1 cellular context compared by ENCODE assay signal in the genomic region with DNA sequence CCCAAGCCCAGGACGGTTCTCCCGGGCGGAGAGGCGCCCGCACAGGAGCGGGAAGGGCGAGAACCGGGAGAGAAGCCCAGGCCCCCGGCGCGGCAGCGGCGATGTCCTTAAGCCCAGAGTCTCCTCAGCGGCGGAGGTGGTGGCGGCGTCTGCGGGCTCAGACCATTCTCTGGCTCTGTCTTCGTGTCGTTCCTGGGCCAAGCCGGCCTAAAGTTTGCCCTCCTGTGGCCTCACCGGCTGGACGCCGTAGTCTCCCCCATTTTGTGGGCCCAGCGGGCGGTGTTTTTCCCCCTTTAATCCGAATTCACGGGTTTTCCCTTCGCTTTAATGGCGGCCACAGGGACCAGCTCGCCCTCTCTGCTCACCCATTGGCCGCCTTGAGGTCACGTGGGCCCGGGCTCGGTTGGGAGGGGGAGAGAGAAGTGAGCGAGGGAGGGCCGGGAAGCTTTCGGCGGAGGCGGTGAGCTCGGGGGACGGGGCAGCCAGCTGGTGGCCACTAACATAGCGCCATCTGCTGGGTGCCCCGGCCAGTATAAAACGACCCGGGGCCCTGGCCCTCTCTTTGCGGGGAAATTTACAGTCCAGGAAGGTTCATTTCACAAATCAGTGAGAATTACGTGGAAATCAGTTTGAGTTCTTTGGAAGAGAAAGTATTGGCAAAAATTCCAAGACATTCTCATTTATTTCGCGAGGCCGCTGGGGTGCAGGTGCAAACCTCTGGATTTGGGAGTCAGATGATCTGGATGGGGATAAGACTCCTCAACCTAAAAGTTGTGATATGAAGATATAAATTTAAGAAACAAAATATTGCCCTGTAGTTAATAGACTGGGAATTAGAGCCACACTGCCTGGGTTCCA.
TF ChIP-seq lines count a peak whose summit lies in the region.

No MANE protein-coding gene starts in this region.

TF ChIP-seq in HepG2, 621 proteins besides CTCF, POLR2A, EP300 and RAD21 (continued from another document and continues in another):
- TF ChIP-seq, protein P1, sequence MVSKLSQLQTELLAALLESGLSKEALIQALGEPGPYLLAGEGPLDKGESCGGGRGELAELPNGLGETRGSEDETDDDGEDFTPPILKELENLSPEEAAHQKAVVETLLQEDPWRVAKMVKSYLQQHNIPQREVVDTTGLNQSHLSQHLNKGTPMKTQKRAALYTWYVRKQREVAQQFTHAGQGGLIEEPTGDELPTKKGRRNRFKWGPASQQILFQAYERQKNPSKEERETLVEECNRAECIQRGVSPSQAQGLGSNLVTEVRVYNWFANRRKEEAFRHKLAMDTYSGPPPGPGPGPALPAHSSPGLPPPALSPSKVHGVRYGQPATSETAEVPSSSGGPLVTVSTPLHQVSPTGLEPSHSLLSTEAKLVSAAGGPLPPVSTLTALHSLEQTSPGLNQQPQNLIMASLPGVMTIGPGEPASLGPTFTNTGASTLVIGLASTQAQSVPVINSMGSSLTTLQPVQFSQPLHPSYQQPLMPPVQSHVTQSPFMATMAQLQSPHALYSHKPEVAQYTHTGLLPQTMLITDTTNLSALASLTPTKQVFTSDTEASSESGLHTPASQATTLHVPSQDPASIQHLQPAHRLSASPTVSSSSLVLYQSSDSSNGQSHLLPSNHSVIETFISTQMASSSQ (IDR thresholded peaks at IDR 0.05; ENCODE audit: low read depth): no peak
- TF ChIP-seq, protein P1 (CRISPR knock-in tag; IDR thresholded peaks at IDR 0.05; ENCODE audit: borderline replicate concordance): peak; percentile 73; the same call in 1 of the 2 replicates
- TF ChIP-seq MAF1 (CRISPR knock-in tag; IDR thresholded peaks at IDR 0.05; ENCODE audit: borderline replicate concordance) (no peak), SP4 (CRISPR knock-in tag; IDR thresholded peaks at IDR 0.05) (no peak), DNMT1 (CRISPR knock-in tag; IDR thresholded peaks at IDR 0.05) (peak; percentile 76; the same call in 1 of the 2 replicates), REPIN1 (CRISPR knock-in tag; IDR thresholded peaks at IDR 0.05; ENCODE audit: borderline replicate concordance, low read depth) (no peak; the same call in 1 of the 2 replicates), NPAS2 (CRISPR knock-in tag; IDR thresholded peaks at IDR 0.05; ENCODE audit: borderline replicate concordance) (no peak), SRSF4 (IDR thresholded peaks at IDR 0.05; ENCODE audit: low read depth, low read length, poor library complexity, severe bottlenecking) (no peak), RFXAP (CRISPR knock-in tag; IDR thresholded peaks at IDR 0.05; ENCODE audit: borderline replicate concordance) (peak; percentile 66), SAP130 (CRISPR knock-in tag; IDR thresholded peaks at IDR 0.05; ENCODE audit: low read depth) (peak; percentile 72), GPN1 (CRISPR knock-in tag; IDR thresholded peaks at IDR 0.05; ENCODE audit: borderline replicate concordance) (no peak; the same call in 1 of the 2 replicates), HNRNPK (IDR thresholded peaks at IDR 0.05; ENCODE audit: low read depth, low read length, poor library complexity, severe bottlenecking) (peak; percentile 52), ZNF569 (CRISPR knock-in tag; IDR thresholded peaks at IDR 0.05; ENCODE audit: borderline replicate concordance) (no peak), GATA4 (IDR thresholded peaks at IDR 0.05; ENCODE audit: borderline replicate concordance, low read depth) (peak; percentile 39; the same call in 1 of the 2 replicates), ZNF780A (CRISPR knock-in tag; IDR thresholded peaks at IDR 0.05) (no peak), GZF1 (CRISPR knock-in tag; IDR thresholded peaks at IDR 0.05) (no peak), ISL2 (CRISPR knock-in tag; IDR thresholded peaks at IDR 0.05) (peak; percentile 59), YEATS2 (CRISPR knock-in tag; IDR thresholded peaks at IDR 0.05; ENCODE audit: borderline replicate concordance) (peak; percentile 30; the same call in 1 of the 2 replicates), SP2 (CRISPR knock-in tag; IDR thresholded peaks at IDR 0.05) (no peak), SRSF9 (IDR thresholded peaks at IDR 0.05; ENCODE audit: borderline replicate concordance, insufficient read depth, low read depth, low read length, poor library complexity, severe bottlenecking) (no peak), SMARCE1 (IDR thresholded peaks at IDR 0.05; ENCODE audit: borderline replicate concordance) (no peak), DR1 (CRISPR knock-in tag; IDR thresholded peaks at IDR 0.05) (no peak; the same call in 1 of the 2 replicates), HNRNPLL (IDR thresholded peaks at IDR 0.05; ENCODE audit: low read depth, low read length, poor library complexity, severe bottlenecking) (peak; percentile 78), HNF4A (CRISPR knock-in tag; IDR thresholded peaks at IDR 0.05) (0 out of 2 replicates have a peak, but pooled peaks have one; percentile 2), RELA (CRISPR knock-in tag; IDR thresholded peaks at IDR 0.05) (0 out of 2 replicates have a peak, but pooled peaks have one; percentile 48), PHF5A (CRISPR knock-in tag; IDR thresholded peaks at IDR 0.05; ENCODE audit: low read depth, unreplicated experiment) (no peak), FOXC1 (CRISPR knock-in tag; IDR thresholded peaks at IDR 0.05; ENCODE audit: borderline replicate concordance) (peak; percentile 84), MEIS1 (CRISPR knock-in tag; IDR thresholded peaks at IDR 0.05; ENCODE audit: borderline replicate concordance) (peak; percentile 80; the same call in 1 of the 2 replicates), KLF11 (CRISPR knock-in tag; IDR thresholded peaks at IDR 0.05) (0 out of 2 replicates have a peak, but pooled peaks have one; percentile 41), ZNF20 (CRISPR knock-in tag; IDR thresholded peaks at IDR 0.05) (0 out of 2 replicates have a peak, but pooled peaks have one; percentile 36), ZBTB1 (CRISPR knock-in tag; IDR thresholded peaks at IDR 0.05; ENCODE audit: borderline replicate concordance) (no peak), SIN3B (IDR thresholded peaks at IDR 0.05; ENCODE audit: low read length) (peak; percentile 27), RORA (CRISPR knock-in tag; IDR thresholded peaks at IDR 0.05) (no peak), ARHGAP35 (CRISPR knock-in tag; IDR thresholded peaks at IDR 0.05; ENCODE audit: borderline replicate concordance) (peak; percentile 76; the same call in 1 of the 2 replicates), ZNF660 (CRISPR knock-in tag; IDR thresholded peaks at IDR 0.05; ENCODE audit: borderline replicate concordance, low read depth) (no peak; the same call in 1 of the 2 replicates), ATF1 (CRISPR knock-in tag; IDR thresholded peaks at IDR 0.05) (no peak), JUNB (CRISPR knock-in tag; IDR thresholded peaks at IDR 0.05; ENCODE audit: borderline replicate concordance) (no peak; the same call in 1 of the 2 replicates), TMF1 (CRISPR knock-in tag; IDR thresholded peaks at IDR 0.05; ENCODE audit: low read depth) (no peak), ETV5 (CRISPR knock-in tag; IDR thresholded peaks at IDR 0.05; ENCODE audit: borderline replicate concordance) (peak; percentile 24; the same call in 1 of the 2 replicates), ZNF75D (CRISPR knock-in tag; IDR thresholded peaks at IDR 0.05; ENCODE audit: borderline replicate concordance) (no peak), ZNF30 (CRISPR knock-in tag; IDR thresholded peaks at IDR 0.05) (0 out of 2 replicates have a peak, but pooled peaks have one; percentile 16), FIP1L1 (IDR thresholded peaks at IDR 0.05; ENCODE audit: borderline replicate concordance, insufficient read depth, low read depth, low read length) (no peak), ZNF891 (CRISPR knock-in tag; IDR thresholded peaks at IDR 0.05) (peak; percentile 98)
- TF ChIP-seq, protein P2, sequence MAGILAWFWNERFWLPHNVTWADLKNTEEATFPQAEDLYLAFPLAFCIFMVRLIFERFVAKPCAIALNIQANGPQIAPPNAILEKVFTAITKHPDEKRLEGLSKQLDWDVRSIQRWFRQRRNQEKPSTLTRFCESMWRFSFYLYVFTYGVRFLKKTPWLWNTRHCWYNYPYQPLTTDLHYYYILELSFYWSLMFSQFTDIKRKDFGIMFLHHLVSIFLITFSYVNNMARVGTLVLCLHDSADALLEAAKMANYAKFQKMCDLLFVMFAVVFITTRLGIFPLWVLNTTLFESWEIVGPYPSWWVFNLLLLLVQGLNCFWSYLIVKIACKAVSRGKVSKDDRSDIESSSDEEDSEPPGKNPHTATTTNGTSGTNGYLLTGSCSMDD (CRISPR knock-in tag; IDR thresholded peaks at IDR 0.05): no peak
- TF ChIP-seq, protein P3, sequence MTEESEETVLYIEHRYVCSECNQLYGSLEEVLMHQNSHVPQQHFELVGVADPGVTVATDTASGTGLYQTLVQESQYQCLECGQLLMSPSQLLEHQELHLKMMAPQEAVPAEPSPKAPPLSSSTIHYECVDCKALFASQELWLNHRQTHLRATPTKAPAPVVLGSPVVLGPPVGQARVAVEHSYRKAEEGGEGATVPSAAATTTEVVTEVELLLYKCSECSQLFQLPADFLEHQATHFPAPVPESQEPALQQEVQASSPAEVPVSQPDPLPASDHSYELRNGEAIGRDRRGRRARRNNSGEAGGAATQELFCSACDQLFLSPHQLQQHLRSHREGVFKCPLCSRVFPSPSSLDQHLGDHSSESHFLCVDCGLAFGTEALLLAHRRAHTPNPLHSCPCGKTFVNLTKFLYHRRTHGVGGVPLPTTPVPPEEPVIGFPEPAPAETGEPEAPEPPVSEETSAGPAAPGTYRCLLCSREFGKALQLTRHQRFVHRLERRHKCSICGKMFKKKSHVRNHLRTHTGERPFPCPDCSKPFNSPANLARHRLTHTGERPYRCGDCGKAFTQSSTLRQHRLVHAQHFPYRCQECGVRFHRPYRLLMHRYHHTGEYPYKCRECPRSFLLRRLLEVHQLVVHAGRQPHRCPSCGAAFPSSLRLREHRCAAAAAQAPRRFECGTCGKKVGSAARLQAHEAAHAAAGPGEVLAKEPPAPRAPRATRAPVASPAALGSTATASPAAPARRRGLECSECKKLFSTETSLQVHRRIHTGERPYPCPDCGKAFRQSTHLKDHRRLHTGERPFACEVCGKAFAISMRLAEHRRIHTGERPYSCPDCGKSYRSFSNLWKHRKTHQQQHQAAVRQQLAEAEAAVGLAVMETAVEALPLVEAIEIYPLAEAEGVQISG (CRISPR knock-in tag; IDR thresholded peaks at IDR 0.05): peak; percentile 62; the same call in 1 of the 2 replicates
- TF ChIP-seq, protein P4, sequence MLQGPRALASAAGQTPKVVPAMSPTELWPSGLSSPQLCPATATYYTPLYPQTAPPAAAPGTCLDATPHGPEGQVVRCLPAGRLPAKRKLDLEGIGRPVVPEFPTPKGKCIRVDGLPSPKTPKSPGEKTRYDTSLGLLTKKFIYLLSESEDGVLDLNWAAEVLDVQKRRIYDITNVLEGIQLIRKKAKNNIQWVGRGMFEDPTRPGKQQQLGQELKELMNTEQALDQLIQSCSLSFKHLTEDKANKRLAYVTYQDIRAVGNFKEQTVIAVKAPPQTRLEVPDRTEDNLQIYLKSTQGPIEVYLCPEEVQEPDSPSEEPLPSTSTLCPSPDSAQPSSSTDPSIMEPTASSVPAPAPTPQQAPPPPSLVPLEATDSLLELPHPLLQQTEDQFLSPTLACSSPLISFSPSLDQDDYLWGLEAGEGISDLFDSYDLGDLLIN (CRISPR knock-in tag; IDR thresholded peaks at IDR 0.05; ENCODE audit: borderline replicate concordance): no peak
- TF ChIP-seq, protein P5, sequence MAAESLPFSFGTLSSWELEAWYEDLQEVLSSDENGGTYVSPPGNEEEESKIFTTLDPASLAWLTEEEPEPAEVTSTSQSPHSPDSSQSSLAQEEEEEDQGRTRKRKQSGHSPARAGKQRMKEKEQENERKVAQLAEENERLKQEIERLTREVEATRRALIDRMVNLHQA (CRISPR knock-in tag; IDR thresholded peaks at IDR 0.05): no peak
- TF ChIP-seq, protein P6, sequence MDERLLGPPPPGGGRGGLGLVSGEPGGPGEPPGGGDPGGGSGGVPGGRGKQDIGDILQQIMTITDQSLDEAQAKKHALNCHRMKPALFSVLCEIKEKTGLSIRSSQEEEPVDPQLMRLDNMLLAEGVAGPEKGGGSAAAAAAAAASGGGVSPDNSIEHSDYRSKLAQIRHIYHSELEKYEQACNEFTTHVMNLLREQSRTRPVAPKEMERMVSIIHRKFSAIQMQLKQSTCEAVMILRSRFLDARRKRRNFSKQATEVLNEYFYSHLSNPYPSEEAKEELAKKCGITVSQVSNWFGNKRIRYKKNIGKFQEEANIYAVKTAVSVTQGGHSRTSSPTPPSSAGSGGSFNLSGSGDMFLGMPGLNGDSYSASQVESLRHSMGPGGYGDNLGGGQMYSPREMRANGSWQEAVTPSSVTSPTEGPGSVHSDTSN (CRISPR knock-in tag; IDR thresholded peaks at IDR 0.05): no peak
- TF ChIP-seq, protein P7, sequence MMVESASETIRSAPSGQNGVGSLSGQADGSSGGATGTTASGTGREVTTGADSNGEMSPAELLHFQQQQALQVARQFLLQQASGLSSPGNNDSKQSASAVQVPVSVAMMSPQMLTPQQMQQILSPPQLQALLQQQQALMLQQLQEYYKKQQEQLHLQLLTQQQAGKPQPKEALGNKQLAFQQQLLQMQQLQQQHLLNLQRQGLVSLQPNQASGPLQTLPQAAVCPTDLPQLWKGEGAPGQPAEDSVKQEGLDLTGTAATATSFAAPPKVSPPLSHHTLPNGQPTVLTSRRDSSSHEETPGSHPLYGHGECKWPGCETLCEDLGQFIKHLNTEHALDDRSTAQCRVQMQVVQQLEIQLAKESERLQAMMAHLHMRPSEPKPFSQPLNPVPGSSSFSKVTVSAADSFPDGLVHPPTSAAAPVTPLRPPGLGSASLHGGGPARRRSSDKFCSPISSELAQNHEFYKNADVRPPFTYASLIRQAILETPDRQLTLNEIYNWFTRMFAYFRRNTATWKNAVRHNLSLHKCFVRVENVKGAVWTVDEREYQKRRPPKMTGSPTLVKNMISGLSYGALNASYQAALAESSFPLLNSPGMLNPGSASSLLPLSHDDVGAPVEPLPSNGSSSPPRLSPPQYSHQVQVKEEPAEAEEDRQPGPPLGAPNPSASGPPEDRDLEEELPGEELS (CRISPR knock-in tag; IDR thresholded peaks at IDR 0.05): peak; percentile 33; the same call in 1 of the 2 replicates
- TF ChIP-seq, protein P8, sequence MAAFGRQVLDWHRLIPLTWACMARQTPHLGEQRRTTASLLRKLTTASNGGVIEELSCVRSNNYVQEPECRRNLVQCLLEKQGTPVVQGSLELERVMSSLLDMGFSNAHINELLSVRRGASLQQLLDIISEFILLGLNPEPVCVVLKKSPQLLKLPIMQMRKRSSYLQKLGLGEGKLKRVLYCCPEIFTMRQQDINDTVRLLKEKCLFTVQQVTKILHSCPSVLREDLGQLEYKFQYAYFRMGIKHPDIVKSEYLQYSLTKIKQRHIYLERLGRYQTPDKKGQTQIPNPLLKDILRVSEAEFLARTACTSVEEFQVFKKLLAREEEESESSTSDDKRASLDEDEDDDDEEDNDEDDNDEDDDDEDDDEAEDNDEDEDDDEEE (CRISPR knock-in tag; IDR thresholded peaks at IDR 0.05): peak; percentile 84; the same call in 1 of the 2 replicates
